ENCODE assay signal across 20 cellular contexts in the genomic region with DNA sequence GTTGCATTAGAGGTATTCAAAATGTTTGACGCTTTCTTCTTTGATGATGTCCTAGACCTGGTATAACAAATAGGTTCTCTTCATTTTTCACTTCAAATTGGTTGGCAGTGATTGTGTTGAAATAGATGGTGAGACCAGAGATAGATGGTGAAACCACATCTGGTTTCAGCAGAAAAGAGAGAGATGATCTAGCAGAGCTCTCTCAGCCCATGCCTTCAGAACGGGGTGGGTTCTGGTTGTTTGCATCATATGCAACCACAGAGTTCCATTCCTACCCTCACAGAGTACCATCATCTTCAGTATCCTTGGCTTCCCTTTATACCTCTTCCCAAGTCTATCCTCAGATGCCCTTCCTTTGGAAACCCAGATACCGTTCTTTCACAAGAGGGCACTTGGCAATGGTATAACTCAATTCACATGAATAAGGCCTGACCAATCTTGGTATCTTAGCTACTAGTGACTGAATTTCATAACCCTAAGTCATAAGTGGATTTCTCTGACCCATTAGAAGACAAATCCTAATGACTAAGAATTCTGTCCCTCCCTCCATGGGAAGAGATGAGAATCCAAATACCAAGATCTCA.
DNase-seq lines count a peak whose midpoint lies in the region; ATAC-seq and TF ChIP-seq lines count a peak whose summit lies in the region.
"Had no signal": no experiment of that assay in that cellular context is flagged by ENCODE, and none has a peak within 500 bp of the region (broad histone marks: within the 10 kb centered on the region; RNA-seq: fewer than 3 reads in every experiment).

No MANE protein-coding gene starts in this region.

- H3K56ac ChIP-seq in IMR-90 (ENCODE audit: extremely low read depth, insufficient read depth, low read length), result no peak overlapping the region

- no peak overlapping the region for H2BK120ac ChIP-seq in IMR-90 (ENCODE audit: low read depth, low read length)

- no peak overlapping the region for H3K18ac ChIP-seq in IMR-90 (ENCODE audit: low read depth, low read length)

- H3K27ac ChIP-seq in IMR-90 (ENCODE audit: insufficient read depth, low read length), result no peak overlapping the region

- no peaks in the 10 kb centered on the region for H3K27me3 ChIP-seq in IMR-90 (ENCODE audit: control insufficient read depth, insufficient read depth, low read length)
- H3K27me3 ChIP-seq: BE2C had no signal

- in situ Hi-C loops in IMR-90 (cut with MboI; ENCODE audit: low sequenced_read_pairs), result no loop called here

- H3K9ac ChIP-seq in IMR-90 (ENCODE audit: low read depth, low read length), result no peak overlapping the region

- no peaks in the 10 kb centered on the region for H3K4me1 Mint-ChIP-seq in WTC11
- H3K4me1 Mint-ChIP-seq: CD4-positive, CD25-positive, alpha-beta regulatory T cell; CD8-positive, alpha-beta memory T cell; H9 had no signal

- DNase-seq in AG10803 (ENCODE audit: low read depth), result peak; percentile 55
- no peak for DNase-seq in IMR-90
- no peak for DNase-seq in WTC11 (ENCODE audit: low spot score)
- DNase-seq in fibroblast of mammary gland (ENCODE audit: low read depth), result peak; percentile 61
- DNase-seq in HuH-7.5 (ENCODE audit: low spot score), result no peak
- no peak for DNase-seq in activated CD4-positive, alpha-beta T cell treated with anti-CD3 and anti-CD28 coated beads, Interleukin-2, amount 50 U/mL, for 48 hours
- DNase-seq: 8988T; BE2C; C1 segment of cervical spinal cord; CD4-positive, CD25-positive, alpha-beta regulatory T cell; CD8-positive, alpha-beta memory T cell; COR-L47; DMS 273 treated with DMSO at 0.1 percent for 48 hours; DMS53; DND-41; EL; H9 had no signal

- no peak overlapping the region for H2AFZ ChIP-seq in IMR-90 (replicated peaks; ENCODE audit: low read length, poor library complexity)

- CTCF ChIA-PET in IMR-90 (lab: Yijun Ruan, JAX) (interaction anchor here (0.6 kb wide), 1 partner anchor 298 kb away, joined by 3 read pairs; no protein-coding TSS in a partner anchor), WTC11 (lab: Charles Lee) (no interaction called here)

- H3K4me3 ChIP-seq in AG10803 (ENCODE audit: low read length), result no peak overlapping the region
- H3K4me3 ChIP-seq in IMR-90 (ENCODE audit: insufficient read depth, low read depth, low read length), result no peak overlapping the region
- no peak overlapping the region for H3K4me3 ChIP-seq in fibroblast of mammary gland (ENCODE audit: control insufficient read depth, low read depth, low read length)
- H3K4me3 ChIP-seq: K562 had no signal

- H2AK5ac ChIP-seq in IMR-90 (ENCODE audit: low read depth, low read length), result no peak overlapping the region

- H4K91ac ChIP-seq in IMR-90 (ENCODE audit: insufficient read depth, low read depth, low read length), result no peak overlapping the region

- POLR2A ChIA-PET in IMR-90 (lab: Charles Lee; ENCODE audit: unreplicated experiment), result no interaction called here
- POLR2A ChIA-PET in WTC11 (lab: Charles Lee), result no interaction called here

- no TSS peak for BruUV-seq in IMR-90 (replicated peaks; lab: Mats Ljungman, UMichigan)

- no peak overlapping the region for H4K5ac ChIP-seq in IMR-90 (ENCODE audit: low read depth, low read length)

- no peak overlapping the region for H2AK9ac ChIP-seq in IMR-90 (replicated peaks; ENCODE audit: low read depth, low read length, poor library complexity)

- WGBS in IMR-90 (ENCODE audit: extremely low coverage in 2 of 2, insufficient read length in 1 of 2), 2 experiments, result no CpG with 5 or more reads among the region's 3 CpGs

- H3K9me3 Mint-ChIP-seq in WTC11, result no peaks in the 10 kb centered on the region
- H3K9me3 Mint-ChIP-seq: CD8-positive, alpha-beta memory T cell; H9 had no signal

- H3K36me3 Mint-ChIP-seq in WTC11, result no peaks in the 10 kb centered on the region

- H3K27me3 Mint-ChIP-seq in WTC11 (ENCODE audit: low read depth), result no peaks in the 10 kb centered on the region
- H3K27me3 Mint-ChIP-seq: CD4-positive, CD25-positive, alpha-beta regulatory T cell; CD8-positive, alpha-beta memory T cell had no signal

- no peak for TF ChIP-seq POLR2A in IMR-90 (IDR thresholded peaks at IDR 0.05; ENCODE audit: low read depth, low read length)

- H3K4me3 Mint-ChIP-seq in WTC11, result no peak overlapping the region
- H3K4me3 Mint-ChIP-seq: CD4-positive, CD25-positive, alpha-beta regulatory T cell; CD8-positive, alpha-beta memory T cell; H9 had no signal

- intact Hi-C loops in IMR-90 (cut with micrococcal nuclease), result no loop called here

- no peak overlapping the region for H2BK5ac ChIP-seq in IMR-90 (ENCODE audit: low read depth, low read length, poor library complexity, severe bottlenecking)

- no peak for ATAC-seq in IMR-90 (ENCODE audit: low read depth)
- ATAC-seq in WTC11, result no peak
- ATAC-seq in GM21360 (IDR thresholded peaks at IDR 0.05; ENCODE audit: unreplicated experiment), result no peak
- no peak for ATAC-seq in HG03354 (IDR thresholded peaks at IDR 0.05; ENCODE audit: poor library complexity, severe bottlenecking, unreplicated experiment)
- ATAC-seq: K562 had no signal

- H2BK20ac ChIP-seq in IMR-90 (ENCODE audit: low read depth, low read length), result no peak overlapping the region

- H3K4me2 ChIP-seq in IMR-90 (ENCODE audit: low read depth, low read length), result no peak overlapping the region

- H3K4ac ChIP-seq in IMR-90 (ENCODE audit: low read depth, low read length), result no peak overlapping the region

- no peak for TF ChIP-seq CTCF in AG10803 (conservative IDR thresholded peaks at IDR 0.05; ENCODE audit: low read length)
- TF ChIP-seq CTCF in IMR-90 (conservative IDR thresholded peaks at IDR 0.05; ENCODE audit: low read depth, low read length), result no peak
- no peak for TF ChIP-seq CTCF in WTC11 (IDR thresholded peaks at IDR 0.05)
- no peak for TF ChIP-seq CTCF in fibroblast of mammary gland (conservative IDR thresholded peaks at IDR 0.05; ENCODE audit: control insufficient read depth, insufficient read depth, low read depth, low read length)

- H3K4me1 ChIP-seq in IMR-90 (ENCODE audit: control insufficient read depth, insufficient read depth, low read length), result 0 out of 2 replicates have a peak, but pooled peaks cover 2% of the 10 kb centered on the region

- no peak for TF ChIP-seq RAD21 in IMR-90 (IDR thresholded peaks at IDR 0.05; ENCODE audit: low read length)

- H3K9me1 ChIP-seq in IMR-90 (ENCODE audit: insufficient read depth, low read length), result no peaks in the 10 kb centered on the region; the same call in 1 of the 2 replicates

- H3K36me3 ChIP-seq in IMR-90 (ENCODE audit: control insufficient read depth, insufficient read depth, low read length), result no peaks in the 10 kb centered on the region
- H3K36me3 ChIP-seq: BE2C had no signal

- dilution Hi-C loops in IMR-90 (cut with HindIII; ENCODE audit: low sequenced_read_pairs, unreplicated experiment), result no loop called here

- H3K23ac ChIP-seq in IMR-90 (ENCODE audit: low read depth, low read length), result no peak overlapping the region

- H3K79me1 ChIP-seq in IMR-90 (ENCODE audit: low read depth in 1 of 2, low read length in 2 of 2), result no peaks in the 10 kb centered on the region; a peak in 1 of 4 replicates

- H4K20me1 ChIP-seq in IMR-90 (ENCODE audit: insufficient read depth, low read length), result no peaks in the 10 kb centered on the region

- H3K9me3 ChIP-seq in IMR-90 (ENCODE audit: control insufficient read depth, insufficient read depth, low read length), result no peaks in the 10 kb centered on the region
- H3K9me3 ChIP-seq: BE2C had no signal

- 0 out of 2 replicates have a peak overlapping the region, but pooled peaks have one; percentile 40 for H3K14ac ChIP-seq in IMR-90 (replicated peaks; ENCODE audit: low read depth, low read length)

- H4K8ac ChIP-seq in IMR-90 (ENCODE audit: low read depth in 2 of 2, low read length in 2 of 2), result no peak overlapping the region

- H2BK15ac ChIP-seq in IMR-90 (ENCODE audit: low read depth, low read length), result no peak overlapping the region

- H3K27ac Mint-ChIP-seq in WTC11, result peak overlapping the region; percentile 64; the same call in 1 of the 2 replicates
- H3K27ac Mint-ChIP-seq: CD4-positive, CD25-positive, alpha-beta regulatory T cell; CD8-positive, alpha-beta memory T cell had no signal

TF ChIP-seq in IMR-90, 13 proteins besides CTCF, POLR2A, EP300 and RAD21 (continues in another document):
- no peak for TF ChIP-seq RCOR1 (IDR thresholded peaks at IDR 0.05; ENCODE audit: insufficient replicate concordance, low read length)
- no peak for TF ChIP-seq MAZ (IDR thresholded peaks at IDR 0.05; ENCODE audit: borderline replicate concordance, low read depth, low read length)
- no peak for TF ChIP-seq NFE2L2 (IDR thresholded peaks at IDR 0.05; ENCODE audit: low read depth, low read length)
- TF ChIP-seq FOS (IDR thresholded peaks at IDR 0.05; ENCODE audit: low read depth, low read length), result no peak
- TF ChIP-seq MAFK (IDR thresholded peaks at IDR 0.05; ENCODE audit: low read depth, low read length), result no peak
- no peak for TF ChIP-seq CEBPB (IDR thresholded peaks at IDR 0.05; ENCODE audit: low read depth, low read length)
- TF ChIP-seq BHLHE40 (IDR thresholded peaks at IDR 0.05; ENCODE audit: low read depth, low read length), result no peak
- TF ChIP-seq, protein P1, sequence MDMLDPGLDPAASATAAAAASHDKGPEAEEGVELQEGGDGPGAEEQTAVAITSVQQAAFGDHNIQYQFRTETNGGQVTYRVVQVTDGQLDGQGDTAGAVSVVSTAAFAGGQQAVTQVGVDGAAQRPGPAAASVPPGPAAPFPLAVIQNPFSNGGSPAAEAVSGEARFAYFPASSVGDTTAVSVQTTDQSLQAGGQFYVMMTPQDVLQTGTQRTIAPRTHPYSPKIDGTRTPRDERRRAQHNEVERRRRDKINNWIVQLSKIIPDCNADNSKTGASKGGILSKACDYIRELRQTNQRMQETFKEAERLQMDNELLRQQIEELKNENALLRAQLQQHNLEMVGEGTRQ (IDR thresholded peaks at IDR 0.05; ENCODE audit: low read depth, low read length), result no peak

TF ChIP-seq in WTC11, 78 proteins besides CTCF, POLR2A, EP300 and RAD21:
- no peak for TF ChIP-seq JUN (CRISPR knock-in tag; IDR thresholded peaks at IDR 0.05)
- TF ChIP-seq ERG (CRISPR knock-in tag; IDR thresholded peaks at IDR 0.05), result no peak
- no peak for TF ChIP-seq ZMAT4 (CRISPR knock-in tag; IDR thresholded peaks at IDR 0.05)
- TF ChIP-seq IRF2 (CRISPR knock-in tag; IDR thresholded peaks at IDR 0.05; ENCODE audit: borderline replicate concordance, low read depth), result no peak
TF ChIP-seq in WTC11: peak in this region for 0.

Comparison
In these comparisons a context has a peak if more than half of its experiments do, and no peak if none do; other contexts are left out.
1. DNase-seq: peak in AG10803 (single experiment) and fibroblast of mammary gland (single experiment); none in IMR-90 (single experiment), WTC11 (single experiment), HuH-7.5 (single experiment) and activated CD4-positive, alpha-beta T cell treated with anti-CD3 and anti-CD28 coated beads, Interleukin-2, amount 50 U/mL, for 48 hours (0 of 2).